In genomic region chr1:89692601-89693503, GRCh38 we compare ENCODE assay signal across 8 cellular contexts. TPM values are rescaled to one million over a fixed set of nuclear protein-coding genes. Genes with fewer than 3 reads are reported as not detected.
DNase-seq lines count a peak whose midpoint lies in the region; ATAC-seq, FAIRE-seq and TF ChIP-seq lines count a peak whose summit lies in the region.

No MANE protein-coding gene starts in this region.

- ATAC-seq in GM18508 (IDR thresholded peaks at IDR 0.05; ENCODE audit: insufficient read depth, unreplicated experiment) (peak; percentile 51), HG02870 (IDR thresholded peaks at IDR 0.05; ENCODE audit: unreplicated experiment) (peak; percentile 61), left lobe of liver (peak; percentile 58), GM21528 (IDR thresholded peaks at IDR 0.05; ENCODE audit: low FRiP score, unreplicated experiment) (no peak)

- no peak for TF ChIP-seq POLR2A in H54 (IDR thresholded peaks at IDR 0.05; ENCODE audit: low read depth, low read length)

- DNase-seq in SKM-1 (lab: John Stamatoyannopoulos, UW; ENCODE audit: unreplicated experiment) (peak; percentile 79), left lobe of liver (ENCODE audit: low spot score) (no peak), glomerular visceral epithelial cell (ENCODE audit: extremely low spot score) (no peak), H54 (ENCODE audit: insufficient read length, low spot score) (no peak), hepatic stellate cell (ENCODE audit: low spot score) (no peak)

- FAIRE-seq in H54 (lab: Jason Lieb, UNC): no peak

RNA-seq across cellular contexts. Expression of gene LRRC8C, which starts 59.9 kb away (rescaled TPM):
- 0.73 TPM for total RNA-seq in left lobe of liver
